ENCODE assay signal across 14 cellular contexts in genomic region chr1:186978596-186979556, GRCh38.
DNase-seq lines count a peak whose midpoint lies in the region; ATAC-seq and TF ChIP-seq lines count a peak whose summit lies in the region.
"Had no signal": no experiment of that assay in that cellular context is flagged by ENCODE, and none has a peak within 500 bp of the region (broad histone marks: within the 10 kb centered on the region; RNA-seq: fewer than 3 reads in every experiment).

No MANE protein-coding gene starts in this region.

- peak; percentile 91 for DNase-seq in fibroblast of peridontal ligament (ENCODE audit: extremely low read depth)
- no peak for DNase-seq in transverse colon
- no peak for DNase-seq in effector memory CD8-positive, alpha-beta T cell
- no peak for DNase-seq in stimulated activated naive CD4-positive, alpha-beta T cell treated with Interleukin-2 at 50 U/mL for 16 hours (lab: John Stamatoyannopoulos, UW)
- DNase-seq in cerebellar nuclear complex (lab: John Stamatoyannopoulos, UW): no peak
- DNase-seq: activated CD4-positive, alpha-beta T cell treated with anti-CD3 and anti-CD28 coated beads for 1 hour; activated T-cell treated with anti-CD3 and anti-CD28 coated beads, Interleukin-2, amount 50 U/mL, for 24 hours; adrenal gland; CD8-positive, alpha-beta memory T cell; GDM1; NCI-H2029 had no signal

- H3K36me3 Mint-ChIP-seq in effector memory CD8-positive, alpha-beta T cell (ENCODE audit: insufficient read depth): no peaks in the 10 kb centered on the region
- H3K36me3 Mint-ChIP-seq: CD8-positive, alpha-beta memory T cell had no signal

- TF ChIP-seq CTCF in OCI-LY3 (IDR thresholded peaks at IDR 0.05; ENCODE audit: low read depth, low read length): no peak
- no peak for TF ChIP-seq CTCF in transverse colon (IDR thresholded peaks at IDR 0.05)

- TF ChIP-seq EP300 in transverse colon (IDR thresholded peaks at IDR 0.05; ENCODE audit: low read depth): no peak

- H3K36me3 ChIP-seq in OCI-LY3 (replicated peaks; ENCODE audit: low read depth, low read length): no peaks in the 10 kb centered on the region
- H3K36me3 ChIP-seq in transverse colon: no peaks in the 10 kb centered on the region
- H3K36me3 ChIP-seq: adrenal gland had no signal

- H3K9me3 ChIP-seq in OCI-LY3 (ENCODE audit: insufficient read depth, low read length) (no peaks in the 10 kb centered on the region), transverse colon (no peaks in the 10 kb centered on the region)
- H3K9me3 ChIP-seq: adrenal gland had no signal

- H3K9ac ChIP-seq in OCI-LY3 (ENCODE audit: low read length): no peak overlapping the region; the same call in 1 of the 2 replicates

- H3K4me3 Mint-ChIP-seq in effector memory CD8-positive, alpha-beta T cell: no peak overlapping the region
- H3K4me3 Mint-ChIP-seq: activated T-cell treated with anti-CD3 and anti-CD28 coated beads, Interleukin-2, amount 50 U/mL, for 24 hours; CD8-positive, alpha-beta memory T cell had no signal

- H3K4me3 ChIP-seq in OCI-LY3 (ENCODE audit: low read length): peak overlapping the region; percentile 7
- no peak overlapping the region for H3K4me3 ChIP-seq in transverse colon
- H3K4me3 ChIP-seq: adrenal gland had no signal

- WGBS in transverse colon (ENCODE audit: low coverage in 1 of 2), 2 donors: 74 to 99% methylated on average over 4 to 7 of the region's 7 CpGs

- no peaks in the 10 kb centered on the region for H3K79me2 ChIP-seq in OCI-LY3 (ENCODE audit: low read length)

- no peaks in the 10 kb centered on the region for H3K27me3 Mint-ChIP-seq in effector memory CD8-positive, alpha-beta T cell

- no peaks in the 10 kb centered on the region for H4K20me1 ChIP-seq in OCI-LY3 (ENCODE audit: insufficient read depth, low read length)

- H3K27ac ChIP-seq in OCI-LY3 (ENCODE audit: low read length) (peak overlapping the region; percentile 19; the same call in 1 of the 2 replicates), transverse colon (peak overlapping the region; percentile 39 to 61 (median 57))
- H3K27ac ChIP-seq: adrenal gland had no signal

- H3K4me2 ChIP-seq in OCI-LY3 (ENCODE audit: low read length): peak overlapping the region; percentile 54

- no peak overlapping the region for H3K27ac Mint-ChIP-seq in effector memory CD8-positive, alpha-beta T cell
- H3K27ac Mint-ChIP-seq: activated T-cell treated with anti-CD3 and anti-CD28 coated beads, Interleukin-2, amount 50 U/mL, for 24 hours; CD8-positive, alpha-beta memory T cell had no signal

- intact Hi-C loops in transverse colon (cut with DNase I; ENCODE audit: low total_unique reads): no loop called here

- TF ChIP-seq POLR2A in transverse colon (IDR thresholded peaks at IDR 0.05): no peak

- ATAC-seq in HG02588 (IDR thresholded peaks at IDR 0.05; ENCODE audit: unreplicated experiment) (peak; percentile 70), HG03354 (IDR thresholded peaks at IDR 0.05; ENCODE audit: poor library complexity, severe bottlenecking, unreplicated experiment) (no peak)
- ATAC-seq in effector memory CD8-positive, alpha-beta T cell (replicated peaks): no peak

- H3K9me3 Mint-ChIP-seq in effector memory CD8-positive, alpha-beta T cell: no peaks in the 10 kb centered on the region
- H3K9me3 Mint-ChIP-seq: activated T-cell treated with anti-CD3 and anti-CD28 coated beads, Interleukin-2, amount 50 U/mL, for 24 hours; CD8-positive, alpha-beta memory T cell had no signal

- in situ Hi-C loops in transverse colon (cut with MboI; ENCODE audit: low pct_ligation_motif_present in 1 of 4, low pct_unique_long_range_greater_than_20kb in 1 of 4, low sequenced_read_pairs in 3 of 4): loop anchor here in 2 of 4 donors (25.0 kb wide), 2 partner anchors 267 to 367 kb away; no protein-coding TSS in a partner anchor

- H2AFZ ChIP-seq in OCI-LY3 (ENCODE audit: low read depth, low read length): no peak overlapping the region

- peaks cover 22% of the 10 kb centered on the region for H3K4me1 ChIP-seq in OCI-LY3 (ENCODE audit: low read length)
- H3K4me1 ChIP-seq in transverse colon: peaks cover 0 to 24% (median 9%) of the 10 kb centered on the region in 4 donors

- no peaks in the 10 kb centered on the region for H3K4me1 Mint-ChIP-seq in effector memory CD8-positive, alpha-beta T cell (ENCODE audit: low read depth in 2 of 2)
- H3K4me1 Mint-ChIP-seq: CD8-positive, alpha-beta memory T cell had no signal

- H3K27me3 ChIP-seq in OCI-LY3 (ENCODE audit: low read depth, low read length) (no peaks in the 10 kb centered on the region), transverse colon (no peaks in the 10 kb centered on the region)
- H3K27me3 ChIP-seq: adrenal gland had no signal
